Comparison of ENCODE assay signal across 8 cellular contexts in the genomic region with DNA sequence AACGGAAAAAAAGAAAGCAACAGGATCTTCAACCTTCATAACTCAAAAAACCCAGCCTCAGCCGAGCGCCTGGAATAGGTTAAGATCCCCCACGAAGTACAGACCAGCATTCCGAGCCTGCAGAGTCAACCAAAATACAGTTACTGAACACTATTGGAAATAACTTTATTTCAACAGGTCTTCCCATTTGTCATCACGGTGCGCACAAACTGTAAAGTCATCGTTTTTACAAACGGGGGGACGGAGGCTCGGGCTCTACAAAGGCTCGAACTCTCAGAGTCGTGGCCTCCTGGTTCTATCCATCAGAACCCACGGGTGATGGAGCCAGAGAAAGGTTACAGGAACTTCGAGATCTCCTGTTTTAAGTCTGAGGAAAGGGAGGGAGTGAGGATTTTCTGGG. TPM values are rescaled to one million over a fixed set of nuclear protein-coding genes. Genes with fewer than 3 reads are reported as not detected.
DNase-seq lines count a peak whose midpoint lies in the region; ATAC-seq and TF ChIP-seq lines count a peak whose summit lies in the region.

No MANE protein-coding gene starts in this region.

- no peaks in the 10 kb centered on the region for H3K27me3 Mint-ChIP-seq in progenitor cell of endocrine pancreas

- peaks cover 7% of the 10 kb centered on the region for H3K36me3 Mint-ChIP-seq in progenitor cell of endocrine pancreas (ENCODE audit: insufficient read depth)

- TF ChIP-seq CTCF in fibroblast of the aortic adventitia (IDR thresholded peaks at IDR 0.05; ENCODE audit: insufficient read depth, low read length) = no peak
- TF ChIP-seq CTCF in progenitor cell of endocrine pancreas (IDR thresholded peaks at IDR 0.05; ENCODE audit: unreplicated experiment) = no peak

- ATAC-seq in HG03280 (IDR thresholded peaks at IDR 0.05; ENCODE audit: unreplicated experiment) (no peak), left lobe of liver (no peak)

- peak overlapping the region; percentile 92 for H3K4me3 ChIP-seq in fibroblast of the aortic adventitia (ENCODE audit: low read depth, low read length)

- H3K27ac Mint-ChIP-seq in progenitor cell of endocrine pancreas = peak overlapping the region; percentile 100

- no peaks in the 10 kb centered on the region for H3K9me3 Mint-ChIP-seq in progenitor cell of endocrine pancreas (ENCODE audit: low read depth)

- DNase-seq in stimulated activated CD4-positive, alpha-beta T cell treated with anti-CD3 and anti-CD28 coated beads, Interleukin-4, amount 100 ng/mL, for 24 hours = peak; percentile 26
- DNase-seq in stimulated activated CD4-positive, alpha-beta T cell treated with anti-CD3 and anti-CD28 coated beads, Interleukin-1b, Interleukin-23, amount 100 ng/mL, for 48 hours = no peak
- peak; percentile 14 to 19 for DNase-seq in activated CD4-positive, alpha-beta T cell treated with anti-CD3 and anti-CD28 coated beads, Interleukin-2, amount 50 U/mL, for 4 hours
- peak; percentile 44 for DNase-seq in fibroblast of the aortic adventitia (ENCODE audit: low read depth)
- no peak for DNase-seq in progenitor cell of endocrine pancreas (ENCODE audit: low spot score, unreplicated experiment)
- DNase-seq in left lobe of liver (ENCODE audit: low spot score) = no peak
- no peak for DNase-seq in SK-N-DZ (ENCODE audit: low spot score)

- peaks cover 16% of the 10 kb centered on the region for H3K4me1 Mint-ChIP-seq in progenitor cell of endocrine pancreas (ENCODE audit: low read depth)

- peak overlapping the region; percentile 95 for H3K4me3 Mint-ChIP-seq in progenitor cell of endocrine pancreas (ENCODE audit: low read depth)

RNA-seq across cellular contexts. Expression of a gene that starts 1.1 kb away (rescaled TPM):
- total RNA-seq in fibroblast of the aortic adventitia (ENCODE audit: low replicate concordance) (628 and 1,755 TPM in 2 replicates), progenitor cell of endocrine pancreas (951 and 984 TPM in 2 replicates), left lobe of liver (174 TPM)
- polyA plus RNA-seq in SK-N-DZ (2014; cell fraction: cytosol; rRNA removed) = 655 and 809 TPM in 2 replicates
- polyA plus RNA-seq in SK-N-DZ (2014; cell fraction: nucleus; rRNA removed) = 346 and 460 TPM in 2 replicates

RNA-seq across cellular contexts. Expression of a gene that starts 57.1 kb away (rescaled TPM):
- 70.0 and 106 TPM in 2 replicates for total RNA-seq in fibroblast of the aortic adventitia (ENCODE audit: low replicate concordance)
- total RNA-seq in progenitor cell of endocrine pancreas = 41.6 and 44.8 TPM in 2 replicates
- 33.7 TPM for total RNA-seq in left lobe of liver
- 63.1 and 68.9 TPM in 2 replicates for polyA plus RNA-seq in SK-N-DZ (2014; cell fraction: cytosol; rRNA removed)
- polyA plus RNA-seq in SK-N-DZ (2014; cell fraction: nucleus; rRNA removed) = 13.0 and 14.7 TPM in 2 replicates

Comparison
In these comparisons a context has a peak if more than half of its experiments do, and no peak if none do; other contexts are left out.
1. DNase-seq: peak in stimulated activated CD4-positive, alpha-beta T cell treated with anti-CD3 and anti-CD28 coated beads, Interleukin-4, amount 100 ng/mL, for 24 hours (single experiment), activated CD4-positive, alpha-beta T cell treated with anti-CD3 and anti-CD28 coated beads, Interleukin-2, amount 50 U/mL, for 4 hours (2 of 2) and fibroblast of the aortic adventitia (single experiment); none in stimulated activated CD4-positive, alpha-beta T cell treated with anti-CD3 and anti-CD28 coated beads, Interleukin-1b, Interleukin-23, amount 100 ng/mL, for 48 hours (single experiment), progenitor cell of endocrine pancreas (single experiment), left lobe of liver (single experiment) and SK-N-DZ (single experiment).